9 cellular contexts compared by ENCODE assay signal in the genomic region with DNA sequence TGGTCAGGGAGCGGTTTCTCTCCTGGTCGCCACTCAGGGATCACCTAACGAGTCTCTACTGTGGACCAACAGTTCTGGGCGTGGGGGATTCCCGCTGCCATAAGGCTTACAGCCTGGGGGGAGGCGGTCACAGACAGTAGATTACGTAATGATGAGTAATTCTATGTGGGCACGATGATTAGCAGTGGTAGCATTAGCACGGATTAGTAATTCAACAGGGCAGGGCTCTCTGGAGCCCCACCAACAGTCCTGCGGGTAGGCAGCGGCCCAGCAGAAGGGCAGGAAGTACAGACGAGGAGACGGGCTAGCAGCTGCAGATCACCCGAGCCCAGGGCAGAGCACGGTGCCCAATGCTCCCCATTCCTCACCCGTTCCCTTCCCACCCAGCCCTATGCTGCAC. TPM values are rescaled to one million over a fixed set of nuclear protein-coding genes. Genes with fewer than 3 reads are reported as not detected.
DNase-seq lines count a peak whose midpoint lies in the region; ATAC-seq, FAIRE-seq and TF ChIP-seq lines count a peak whose summit lies in the region.
"Had no signal": no experiment of that assay in that cellular context is flagged by ENCODE, and none has a peak within 500 bp of the region (broad histone marks: within the 10 kb centered on the region; RNA-seq: fewer than 3 reads in every experiment).

No MANE protein-coding gene starts in this region.

- H3K36me3 Mint-ChIP-seq in GM23338 (ENCODE audit: low read depth), result no peaks in the 10 kb centered on the region
- no peaks in the 10 kb centered on the region for H3K36me3 Mint-ChIP-seq in activated naive CD4-positive, alpha-beta T cell treated with anti-CD3 and anti-CD28 coated beads for 36 hours (ENCODE audit: low read depth)
- H3K36me3 Mint-ChIP-seq: stimulated activated naive B cell treated with anti-CD40 and anti-IgM and Interleukin-4, amounts not matched to agents 10 μg/mL and 1 μg/mL and 100 μg/mL, for 72 hours had no signal

- no peak overlapping the region for H3K4me2 ChIP-seq in GM23338

- no peak for TF ChIP-seq CTCF in GM23338 (conservative IDR thresholded peaks at IDR 0.05; ENCODE audit: low read depth in 2 of 2)
- no peak for TF ChIP-seq CTCF in fibroblast of villous mesenchyme (IDR thresholded peaks at IDR 0.05; ENCODE audit: insufficient read depth, low read depth, low read length)

- H3K4me1 Mint-ChIP-seq in GM23338, result peaks cover 4% of the 10 kb centered on the region; the same call in 2 of the 3 replicates
- H3K4me1 Mint-ChIP-seq in activated naive CD4-positive, alpha-beta T cell treated with anti-CD3 and anti-CD28 coated beads for 36 hours (ENCODE audit: low read depth), result peaks cover under 1% of the 10 kb centered on the region
- H3K4me1 Mint-ChIP-seq: stimulated activated naive B cell treated with anti-CD40 and anti-IgM and Interleukin-4, amounts not matched to agents 10 μg/mL and 1 μg/mL and 100 μg/mL, for 72 hours had no signal

- no peaks in the 10 kb centered on the region for H3K79me2 ChIP-seq in GM23338 (replicated peaks; ENCODE audit: insufficient read depth)

- ATAC-seq in GM23338 (no peak), HG03097 (IDR thresholded peaks at IDR 0.05; ENCODE audit: low FRiP score, unreplicated experiment) (no peak), HG03565 (IDR thresholded peaks at IDR 0.05; ENCODE audit: unreplicated experiment) (no peak)

- intact Hi-C loops in activated naive CD4-positive, alpha-beta T cell treated with anti-CD3 and anti-CD28 coated beads for 36 hours (cut with micrococcal nuclease), result no loop called here

- no peaks in the 10 kb centered on the region for H3F3A ChIP-seq in GM23338 (replicated peaks; ENCODE audit: low read depth)

- 0 out of 2 replicates have a peak overlapping the region, but pooled peaks have one; percentile 70 for H3K27ac Mint-ChIP-seq in GM23338
- no peak overlapping the region for H3K27ac Mint-ChIP-seq in activated naive CD4-positive, alpha-beta T cell treated with anti-CD3 and anti-CD28 coated beads for 36 hours

- no peaks in the 10 kb centered on the region for H4K20me1 ChIP-seq in GM23338 (replicated peaks; ENCODE audit: insufficient read depth)

- no peak overlapping the region for H3K4me3 Mint-ChIP-seq in GM23338
- H3K4me3 Mint-ChIP-seq in activated naive CD4-positive, alpha-beta T cell treated with anti-CD3 and anti-CD28 coated beads for 36 hours, result no peak overlapping the region
- H3K4me3 Mint-ChIP-seq: stimulated activated naive B cell treated with anti-CD40 and anti-IgM and Interleukin-4, amounts not matched to agents 10 μg/mL and 1 μg/mL and 100 μg/mL, for 72 hours had no signal

- CTCF ChIA-PET in activated naive CD4-positive, alpha-beta T cell treated with anti-CD3 and anti-CD28 coated beads for 36 hours (lab: Charles Lee), result no interaction called here

- no peak overlapping the region for H3K27ac ChIP-seq in GM23338 (ENCODE audit: low read depth)

- no peaks in the 10 kb centered on the region for H3K27me3 ChIP-seq in GM23338 (ENCODE audit: insufficient read depth)

- H3K36me3 ChIP-seq in GM23338 (ENCODE audit: insufficient read depth), result no peaks in the 10 kb centered on the region

- peak; percentile 90 for FAIRE-seq in RCC 7860 (lab: Jason Lieb, UNC)

- H3K27me3 Mint-ChIP-seq in GM23338 (ENCODE audit: insufficient read depth, low read depth, poor library complexity), result peaks cover 16% of the 10 kb centered on the region
- H3K27me3 Mint-ChIP-seq in activated naive CD4-positive, alpha-beta T cell treated with anti-CD3 and anti-CD28 coated beads for 36 hours (ENCODE audit: low read depth), result no peaks in the 10 kb centered on the region

- H3K4me3 ChIP-seq in GM23338, result no peak overlapping the region
- no peak overlapping the region for H3K4me3 ChIP-seq in fibroblast of villous mesenchyme (ENCODE audit: low read depth, low read length)
- no peak overlapping the region for H3K4me3 ChIP-seq in skeletal muscle cell (ENCODE audit: low read depth, low read length)

- no peak for DNase-seq in GM23338 (ENCODE audit: low spot score)
- DNase-seq in RCC 7860 (ENCODE audit: low spot score), result peak; percentile 98
- peak; percentile 94 for DNase-seq in fibroblast of villous mesenchyme (ENCODE audit: low read depth)
- DNase-seq in skeletal muscle cell (ENCODE audit: low read depth), result peak; percentile 83
- no peak for DNase-seq in activated naive CD4-positive, alpha-beta T cell treated with anti-CD3 and anti-CD28 coated beads for 36 hours
- no peak for DNase-seq in activated CD4-positive, alpha-beta T cell treated with anti-CD3 and anti-CD28 coated beads, Interleukin-2, amount 50 U/mL, for 1 hour
- DNase-seq: stimulated activated naive B cell treated with anti-CD40 and anti-IgM and Interleukin-4, amounts not matched to agents 10 μg/mL and 1 μg/mL and 100 μg/mL, for 72 hours had no signal

- H3K9me2 ChIP-seq in GM23338 (ENCODE audit: insufficient read depth), result no peaks in the 10 kb centered on the region

- H3K4me1 ChIP-seq in GM23338 (ENCODE audit: insufficient read depth), result no peaks in the 10 kb centered on the region

- no peak overlapping the region for H2AFZ ChIP-seq in GM23338

- H3K9me3 Mint-ChIP-seq in GM23338, result no peaks in the 10 kb centered on the region
- no peaks in the 10 kb centered on the region for H3K9me3 Mint-ChIP-seq in activated naive CD4-positive, alpha-beta T cell treated with anti-CD3 and anti-CD28 coated beads for 36 hours
- H3K9me3 Mint-ChIP-seq: stimulated activated naive B cell treated with anti-CD40 and anti-IgM and Interleukin-4, amounts not matched to agents 10 μg/mL and 1 μg/mL and 100 μg/mL, for 72 hours had no signal

TF ChIP-seq in GM23338, 12 proteins besides CTCF, POLR2A, EP300 and RAD21 (continues in another document):
- TF ChIP-seq, protein P1, sequence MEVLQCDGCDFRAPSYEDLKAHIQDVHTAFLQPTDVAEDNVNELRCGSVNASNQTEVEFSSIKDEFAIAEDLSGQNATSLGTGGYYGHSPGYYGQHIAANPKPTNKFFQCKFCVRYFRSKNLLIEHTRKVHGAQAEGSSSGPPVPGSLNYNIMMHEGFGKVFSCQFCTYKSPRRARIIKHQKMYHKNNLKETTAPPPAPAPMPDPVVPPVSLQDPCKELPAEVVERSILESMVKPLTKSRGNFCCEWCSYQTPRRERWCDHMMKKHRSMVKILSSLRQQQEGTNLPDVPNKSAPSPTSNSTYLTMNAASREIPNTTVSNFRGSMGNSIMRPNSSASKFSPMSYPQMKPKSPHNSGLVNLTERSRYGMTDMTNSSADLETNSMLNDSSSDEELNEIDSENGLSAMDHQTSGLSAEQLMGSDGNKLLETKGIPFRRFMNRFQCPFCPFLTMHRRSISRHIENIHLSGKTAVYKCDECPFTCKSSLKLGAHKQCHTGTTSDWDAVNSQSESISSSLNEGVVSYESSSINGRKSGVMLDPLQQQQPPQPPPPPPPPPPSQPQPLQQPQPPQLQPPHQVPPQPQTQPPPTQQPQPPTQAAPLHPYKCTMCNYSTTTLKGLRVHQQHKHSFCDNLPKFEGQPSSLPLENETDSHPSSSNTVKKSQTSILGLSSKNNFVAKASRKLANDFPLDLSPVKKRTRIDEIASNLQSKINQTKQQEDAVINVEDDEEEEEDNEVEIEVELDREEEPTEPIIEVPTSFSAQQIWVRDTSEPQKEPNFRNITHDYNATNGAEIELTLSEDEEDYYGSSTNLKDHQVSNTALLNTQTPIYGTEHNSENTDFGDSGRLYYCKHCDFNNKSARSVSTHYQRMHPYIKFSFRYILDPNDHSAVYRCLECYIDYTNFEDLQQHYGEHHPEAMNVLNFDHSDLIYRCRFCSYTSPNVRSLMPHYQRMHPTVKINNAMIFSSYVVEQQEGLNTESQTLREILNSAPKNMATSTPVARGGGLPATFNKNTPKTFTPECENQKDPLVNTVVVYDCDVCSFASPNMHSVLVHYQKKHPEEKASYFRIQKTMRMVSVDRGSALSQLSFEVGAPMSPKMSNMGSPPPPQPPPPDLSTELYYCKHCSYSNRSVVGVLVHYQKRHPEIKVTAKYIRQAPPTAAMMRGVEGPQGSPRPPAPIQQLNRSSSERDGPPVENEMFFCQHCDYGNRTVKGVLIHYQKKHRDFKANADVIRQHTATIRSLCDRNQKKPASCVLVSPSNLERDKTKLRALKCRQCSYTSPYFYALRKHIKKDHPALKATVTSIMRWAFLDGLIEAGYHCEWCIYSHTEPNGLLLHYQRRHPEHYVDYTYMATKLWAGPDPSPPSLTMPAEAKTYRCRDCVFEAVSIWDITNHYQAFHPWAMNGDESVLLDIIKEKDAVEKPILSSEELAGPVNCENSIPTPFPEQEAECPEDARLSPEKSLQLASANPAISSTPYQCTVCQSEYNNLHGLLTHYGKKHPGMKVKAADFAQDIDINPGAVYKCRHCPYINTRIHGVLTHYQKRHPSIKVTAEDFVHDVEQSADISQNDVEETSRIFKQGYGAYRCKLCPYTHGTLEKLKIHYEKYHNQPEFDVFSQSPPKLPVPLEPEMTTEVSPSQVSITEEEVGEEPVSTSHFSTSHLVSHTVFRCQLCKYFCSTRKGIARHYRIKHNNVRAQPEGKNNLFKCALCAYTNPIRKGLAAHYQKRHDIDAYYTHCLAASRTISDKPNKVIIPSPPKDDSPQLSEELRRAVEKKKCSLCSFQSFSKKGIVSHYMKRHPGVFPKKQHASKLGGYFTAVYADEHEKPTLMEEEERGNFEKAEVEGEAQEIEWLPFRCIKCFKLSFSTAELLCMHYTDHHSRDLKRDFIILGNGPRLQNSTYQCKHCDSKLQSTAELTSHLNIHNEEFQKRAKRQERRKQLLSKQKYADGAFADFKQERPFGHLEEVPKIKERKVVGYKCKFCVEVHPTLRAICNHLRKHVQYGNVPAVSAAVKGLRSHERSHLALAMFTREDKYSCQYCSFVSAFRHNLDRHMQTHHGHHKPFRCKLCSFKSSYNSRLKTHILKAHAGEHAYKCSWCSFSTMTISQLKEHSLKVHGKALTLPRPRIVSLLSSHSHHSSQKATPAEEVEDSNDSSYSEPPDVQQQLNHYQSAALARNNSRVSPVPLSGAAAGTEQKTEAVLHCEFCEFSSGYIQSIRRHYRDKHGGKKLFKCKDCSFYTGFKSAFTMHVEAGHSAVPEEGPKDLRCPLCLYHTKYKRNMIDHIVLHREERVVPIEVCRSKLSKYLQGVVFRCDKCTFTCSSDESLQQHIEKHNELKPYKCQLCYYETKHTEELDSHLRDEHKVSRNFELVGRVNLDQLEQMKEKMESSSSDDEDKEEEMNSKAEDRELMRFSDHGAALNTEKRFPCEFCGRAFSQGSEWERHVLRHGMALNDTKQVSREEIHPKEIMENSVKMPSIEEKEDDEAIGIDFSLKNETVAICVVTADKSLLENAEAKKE (CRISPR knock-in tag; IDR thresholded peaks at IDR 0.05), result no peak
- no peak for TF ChIP-seq ZNF114 (CRISPR knock-in tag; IDR thresholded peaks at IDR 0.05)
- TF ChIP-seq JUNB (IDR thresholded peaks at IDR 0.05; ENCODE audit: unreplicated experiment), result no peak
- no peak for TF ChIP-seq POLR2AphosphoS5 (IDR thresholded peaks at IDR 0.05; ENCODE audit: low read depth)

RNA-seq across cellular contexts. Expression of gene SHISAL1, which starts 3.6 kb away (rescaled TPM):
- total RNA-seq in GM23338 (2014; rRNA removed; shearing (Covaris generic)), result 3.4 and 4.3 TPM in 2 replicates
- 0.64 and 0.71 TPM in 2 replicates for polyA plus RNA-seq in GM23338 (2016; fragmentation: Nextera tagmentation; extraction: Ambion mirVana)
- total RNA-seq in fibroblast of villous mesenchyme, result 3.0 and 4.5 TPM in 2 replicates
- total RNA-seq in activated naive CD4-positive, alpha-beta T cell treated with anti-CD3 and anti-CD28 coated beads for 36 hours, result not detected

Comparison
In these comparisons a context has a peak if more than half of its experiments do, and no peak if none do; other contexts are left out.
1. DNase-seq: peak in RCC 7860 (single experiment), fibroblast of villous mesenchyme (single experiment) and skeletal muscle cell (single experiment); none in GM23338 (single experiment), activated naive CD4-positive, alpha-beta T cell treated with anti-CD3 and anti-CD28 coated beads for 36 hours (single experiment) and activated CD4-positive, alpha-beta T cell treated with anti-CD3 and anti-CD28 coated beads, Interleukin-2, amount 50 U/mL, for 1 hour (single experiment).